Comparison of ENCODE assay signal across 11 cellular contexts in the genomic region with DNA sequence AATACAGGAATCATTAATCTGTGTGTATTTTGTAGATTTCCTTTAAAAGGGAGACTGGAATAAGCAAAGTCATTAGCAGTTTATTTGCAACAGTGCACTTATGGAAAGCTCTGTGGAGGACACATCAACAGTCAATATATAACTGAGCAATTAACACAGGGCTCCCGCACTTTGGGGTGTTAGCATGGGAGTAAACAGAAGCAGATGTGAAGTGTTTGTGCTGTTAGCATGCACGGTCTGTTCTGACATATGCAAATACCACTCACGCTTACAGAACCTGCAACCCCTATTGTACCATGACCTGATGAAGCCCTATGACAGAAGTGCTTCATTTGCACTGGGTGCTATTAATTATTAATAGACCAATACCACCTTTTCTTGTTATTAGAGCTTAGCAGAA.
A peak's percentile ranks its signal among the peaks of the same experiment; 100 is the strongest.
DNase-seq lines count a peak whose midpoint lies in the region; ATAC-seq and TF ChIP-seq lines count a peak whose summit lies in the region.
"Had no signal": no experiment of that assay in that cellular context is flagged by ENCODE, and none has a peak within 500 bp of the region (broad histone marks: within the 10 kb centered on the region; RNA-seq: fewer than 3 reads in every experiment).

No MANE protein-coding gene starts in this region.

- H4K5ac ChIP-seq in H9 (ENCODE audit: insufficient read length, low read depth, low read length): no peak overlapping the region

- no peak overlapping the region for H2BK15ac ChIP-seq in H9 (ENCODE audit: low read depth, low read length)

- H4K8ac ChIP-seq in H9 (replicated peaks; ENCODE audit: insufficient read length, low read depth, low read length): no peak overlapping the region

- ATAC-seq in GM18519 (IDR thresholded peaks at IDR 0.05; ENCODE audit: low FRiP score, unreplicated experiment) (peak; percentile 49), GM21515 (IDR thresholded peaks at IDR 0.05; ENCODE audit: unreplicated experiment) (peak; percentile 97), HG03097 (IDR thresholded peaks at IDR 0.05; ENCODE audit: low FRiP score, unreplicated experiment) (peak; percentile 99), mucosa of descending colon (no peak)
- ATAC-seq: Panc1 had no signal

- no peak for TF ChIP-seq CTCF in mucosa of descending colon (IDR thresholded peaks at IDR 0.05)
- no peak for TF ChIP-seq CTCF in tibial artery (IDR thresholded peaks at IDR 0.05)
- TF ChIP-seq CTCF in H9 (conservative IDR thresholded peaks at IDR 0.05): no peak

- no peaks in the 10 kb centered on the region for H3K9me3 ChIP-seq in mucosa of descending colon
- H3K9me3 ChIP-seq in tibial artery: no peaks in the 10 kb centered on the region
- H3K9me3 ChIP-seq in H9 (ENCODE audit: control insufficient read depth, low read depth, low read length): no peaks in the 10 kb centered on the region

- no peaks in the 10 kb centered on the region for H4K20me1 ChIP-seq in H9 (ENCODE audit: control insufficient read depth, insufficient read depth, insufficient read length)

- H3K79me2 ChIP-seq in H9 (ENCODE audit: insufficient read depth, low read length): no peaks in the 10 kb centered on the region

- DNase-seq in NCI-H345 (lab: John Stamatoyannopoulos, UW): peak; percentile 69
- DNase-seq in mucosa of descending colon: no peak
- no peak for DNase-seq in tibial artery
- no peak for DNase-seq in activated T-cell treated with anti-CD3 and anti-CD28 coated beads, Interleukin-2, amount 50 U/mL, for 48 hours
- no peak for DNase-seq in H9
- DNase-seq: CD4-positive, CD25-positive, alpha-beta regulatory T cell had no signal

- no peak overlapping the region for H2BK5ac ChIP-seq in H9 (ENCODE audit: insufficient read length, low read length)

- no peak overlapping the region for H3K56ac ChIP-seq in H9 (ENCODE audit: insufficient read length, low read depth, low read length)

- H3K36me3 ChIP-seq in mucosa of descending colon (ENCODE audit: low read depth) (no peaks in the 10 kb centered on the region), tibial artery (no peaks in the 10 kb centered on the region)

- no peak overlapping the region for H2BK12ac ChIP-seq in H9 (ENCODE audit: insufficient read length, low read depth, low read length)

- intact Hi-C loops in mucosa of descending colon (cut with DNase I, micrococcal nuclease): no loop called here
- intact Hi-C loops in tibial artery (cut with DNase I; ENCODE audit: low total_unique reads): no loop called here

- H3K4me3 ChIP-seq in mucosa of descending colon (no peak overlapping the region), tibial artery (no peak overlapping the region)

- WGBS in H9 (ENCODE audit: extremely low coverage, insufficient read length, low lambda C conversion rate): no CpG with 5 or more reads among the region's 3 CpGs

- no peak overlapping the region for H3K23ac ChIP-seq in H9 (ENCODE audit: insufficient read length, low read depth, low read length)

- H3K4me1 Mint-ChIP-seq in H9: no peaks in the 10 kb centered on the region
- H3K4me1 Mint-ChIP-seq: CD4-positive, CD25-positive, alpha-beta regulatory T cell had no signal

- H3K27me3 ChIP-seq in tibial artery: no peaks in the 10 kb centered on the region
- H3K27me3 ChIP-seq in H9 (ENCODE audit: insufficient read depth, low read length): 0 out of 2 replicates have a peak, but pooled peaks cover 3% of the 10 kb centered on the region

- H3K27ac ChIP-seq in tibial artery (no peak overlapping the region), H9 (ENCODE audit: insufficient read length, low read depth, low read length) (no peak overlapping the region)
- H3K27ac ChIP-seq: KMS-11 had no signal

- H3T11ph ChIP-seq in H9 (ENCODE audit: low read length): no peak overlapping the region

- H3K9ac ChIP-seq in H9 (ENCODE audit: extremely low read depth, insufficient read length, low read length): no peak overlapping the region
- H3K9ac ChIP-seq: KMS-11 had no signal

- H4K91ac ChIP-seq in H9 (ENCODE audit: insufficient read length, low read depth, low read length): no peak overlapping the region

- H3K9me3 Mint-ChIP-seq in H9: no peaks in the 10 kb centered on the region

- no peak overlapping the region for H2BK120ac ChIP-seq in H9 (ENCODE audit: low read depth, low read length, poor library complexity, severe bottlenecking)

- no peaks in the 10 kb centered on the region for H3K36me3 Mint-ChIP-seq in H9 (ENCODE audit: insufficient read depth in 1 of 3, low read depth in 3 of 3)
- H3K36me3 Mint-ChIP-seq: CD4-positive, CD25-positive, alpha-beta regulatory T cell had no signal

- no peak overlapping the region for H3K4ac ChIP-seq in H9 (ENCODE audit: low read depth, low read length)

- H2AK5ac ChIP-seq in H9 (ENCODE audit: insufficient read length, low read length): no peak overlapping the region

- H2BK20ac ChIP-seq in H9 (ENCODE audit: low read depth, low read length, poor library complexity, severe bottlenecking): no peak overlapping the region

- H3K4me2 ChIP-seq in H9 (ENCODE audit: insufficient read depth, insufficient read length, low read length): no peak overlapping the region
- H3K4me2 ChIP-seq: KMS-11 had no signal

- no peaks in the 10 kb centered on the region for H3K27me3 Mint-ChIP-seq in H9 (ENCODE audit: low read depth)
- H3K27me3 Mint-ChIP-seq: CD4-positive, CD25-positive, alpha-beta regulatory T cell had no signal

- H3K4me1 ChIP-seq in mucosa of descending colon (ENCODE audit: low read depth) (no peaks in the 10 kb centered on the region), tibial artery (peaks cover 0 to 27% (median 11%) of the 10 kb centered on the region in 4 donors), H9 (ENCODE audit: insufficient read depth, low read length) (no peaks in the 10 kb centered on the region)

- no peak overlapping the region for H3K27ac Mint-ChIP-seq in H9
- H3K27ac Mint-ChIP-seq: CD4-positive, CD25-positive, alpha-beta regulatory T cell had no signal

- no peak overlapping the region for H2AFZ ChIP-seq in H9 (ENCODE audit: low read length)

- no peak overlapping the region for H3K4me3 Mint-ChIP-seq in H9
- H3K4me3 Mint-ChIP-seq: CD4-positive, CD25-positive, alpha-beta regulatory T cell had no signal

- no peaks in the 10 kb centered on the region for H3K23me2 ChIP-seq in H9 (ENCODE audit: insufficient read length, low read depth, low read length, poor library complexity, severe bottlenecking)

- no peak overlapping the region for H3K14ac ChIP-seq in H9 (ENCODE audit: insufficient read depth, low read length)

- H3K18ac ChIP-seq in H9 (ENCODE audit: insufficient read length, low read depth, low read length): no peak overlapping the region

- H3K79me1 ChIP-seq in H9 (ENCODE audit: insufficient read depth, low read depth, low read length, poor library complexity, severe bottlenecking): no peaks in the 10 kb centered on the region
